In genomic region chr9:24986331-24986730, GRCh38 we compare ENCODE assay signal across 20 cellular contexts.
DNase-seq lines count a peak whose midpoint lies in the region; ATAC-seq and TF ChIP-seq lines count a peak whose summit lies in the region.
"Had no signal": no experiment of that assay in that cellular context is flagged by ENCODE, and none has a peak within 500 bp of the region (broad histone marks: within the 10 kb centered on the region; RNA-seq: fewer than 3 reads in every experiment).

No MANE protein-coding gene starts in this region.

- no peaks in the 10 kb centered on the region; the same call in 1 of the 2 replicates for H3K36me3 Mint-ChIP-seq in WTC11
- H3K36me3 Mint-ChIP-seq: CD4-positive, CD25-positive, alpha-beta regulatory T cell; IgD-negative memory B cell had no signal

- no peaks in the 10 kb centered on the region for H3K4me1 ChIP-seq in liver (ENCODE audit: control insufficient read depth in 4 of 4, insufficient read depth in 4 of 4, low read length in 3 of 4)
- H3K4me1 ChIP-seq in right lobe of liver = no peaks in the 10 kb centered on the region
- no peaks in the 10 kb centered on the region for H3K4me1 ChIP-seq in thyroid gland

- TF ChIP-seq RAD21 in liver (IDR thresholded peaks at IDR 0.05) = no peak

- no peak for DNase-seq in right lobe of liver
- peak; percentile 21 for DNase-seq in WTC11 (ENCODE audit: low spot score)
- DNase-seq in islet precursor cell = peak; percentile 51
- DNase-seq in NCI-H2107 (lab: John Stamatoyannopoulos, UW) = no peak
- no peak for DNase-seq in thyroid gland
- DNase-seq: BE2C; CD4-positive, CD25-positive, alpha-beta regulatory T cell; COR-L47; DMS 273 treated with DMSO at 0.1 percent for 48 hours; DND-41; H9; MM.1S; NCI-H1105; NCI-H2081; NCI-H446 treated with DMSO at 0.1 percent for 48 hours; NK-92 treated with Interleukin-12 subunit alpha and Interleukin-12 subunit beta, amount 100 ng/mL, for 24 hours; SHP77 had no signal

- H3K27ac ChIP-seq in liver (ENCODE audit: low read depth in 1 of 2, low read length in 2 of 2) (no peak overlapping the region), right lobe of liver (no peak overlapping the region), thyroid gland (no peak overlapping the region)

- WGBS in liver = 65% methylated on average over 3 of the region's 3 CpGs
- 27% methylated on average over 3 of the region's 3 CpGs for WGBS in right lobe of liver (ENCODE audit: insufficient coverage, low coverage, low lambda C conversion rate, missing lambda C conversion rate)
- WGBS in thyroid gland, 2 donors = 63 to 64% methylated on average over 3 of the region's 3 CpGs

- ATAC-seq in right lobe of liver (no peak), WTC11 (peak; percentile 59; the same call in 1 of the 2 replicates), GM21390 (IDR thresholded peaks at IDR 0.05; ENCODE audit: unreplicated experiment) (no peak)

- no peaks in the 10 kb centered on the region for H3K36me3 ChIP-seq in liver (ENCODE audit: control insufficient read depth in 4 of 4, insufficient read depth in 3 of 4, low read depth in 1 of 4, low read length in 3 of 4)
- H3K36me3 ChIP-seq in right lobe of liver = no peaks in the 10 kb centered on the region
- H3K36me3 ChIP-seq in thyroid gland = no peaks in the 10 kb centered on the region
- H3K36me3 ChIP-seq: BE2C had no signal

- POLR2A ChIA-PET in WTC11 (lab: Charles Lee) = no interaction called here

- H3K9ac ChIP-seq in liver (ENCODE audit: low read depth in 1 of 2, low read length in 2 of 2) = no peak overlapping the region

- H3K4me1 Mint-ChIP-seq in WTC11 = no peaks in the 10 kb centered on the region
- H3K4me1 Mint-ChIP-seq: CD4-positive, CD25-positive, alpha-beta regulatory T cell; H9; IgD-negative memory B cell had no signal

- H3K27me3 ChIP-seq in liver (ENCODE audit: control insufficient read depth in 4 of 4, insufficient read depth in 4 of 4, low read length in 3 of 4) (no peaks in the 10 kb centered on the region), right lobe of liver (no peaks in the 10 kb centered on the region), thyroid gland (no peaks in the 10 kb centered on the region)
- H3K27me3 ChIP-seq: BE2C had no signal

- TF ChIP-seq POLR2A in right lobe of liver (IDR thresholded peaks at IDR 0.05) = no peak
- no peak for TF ChIP-seq POLR2A in thyroid gland (IDR thresholded peaks at IDR 0.05)

- no peak overlapping the region for H3K27ac Mint-ChIP-seq in WTC11
- H3K27ac Mint-ChIP-seq: CD4-positive, CD25-positive, alpha-beta regulatory T cell; H9; IgD-negative memory B cell had no signal

- TF ChIP-seq CTCF in liver (IDR thresholded peaks at IDR 0.05; ENCODE audit: low read depth, low read length, missing input control) (no peak), right lobe of liver (IDR thresholded peaks at IDR 0.05) (no peak), WTC11 (IDR thresholded peaks at IDR 0.05) (no peak), thyroid gland (IDR thresholded peaks at IDR 0.05) (no peak)

- H3K9me3 ChIP-seq in liver (ENCODE audit: control insufficient read depth in 4 of 4, low read length in 3 of 4) = no peaks in the 10 kb centered on the region
- H3K9me3 ChIP-seq in right lobe of liver = no peaks in the 10 kb centered on the region
- H3K9me3 ChIP-seq in thyroid gland = no peaks in the 10 kb centered on the region
- H3K9me3 ChIP-seq: BE2C had no signal

- no peak overlapping the region for H3K4me3 ChIP-seq in liver (ENCODE audit: low read depth in 1 of 3, low read length in 3 of 3)
- H3K4me3 ChIP-seq in right lobe of liver = no peak overlapping the region
- no peak overlapping the region for H3K4me3 ChIP-seq in thyroid gland (replicated peaks in 1 of 3)

- H3K27me3 Mint-ChIP-seq in WTC11 (ENCODE audit: low read depth) = no peaks in the 10 kb centered on the region
- H3K27me3 Mint-ChIP-seq: CD4-positive, CD25-positive, alpha-beta regulatory T cell; IgD-negative memory B cell had no signal

- intact Hi-C loops in right lobe of liver (cut with DNase I) (no loop called here), thyroid gland (cut with DNase I) (no loop called here)

- peaks cover 3% of the 10 kb centered on the region for H3K9me3 Mint-ChIP-seq in WTC11

- H3K4me3 Mint-ChIP-seq in WTC11 = no peak overlapping the region
- H3K4me3 Mint-ChIP-seq: CD4-positive, CD25-positive, alpha-beta regulatory T cell; H9; IgD-negative memory B cell had no signal

- CTCF ChIA-PET in WTC11 (lab: Charles Lee) = no interaction called here

TF ChIP-seq in liver, 16 proteins besides CTCF, POLR2A, EP300 and RAD21 (continues in another document):
- TF ChIP-seq ZBTB33 (IDR thresholded peaks at IDR 0.05) = no peak
- no peak for TF ChIP-seq GABPA (IDR thresholded peaks at IDR 0.05 in 1 of 2, conservative IDR thresholded peaks at IDR 0.05 in 1 of 2)

TF ChIP-seq in WTC11, 78 proteins besides CTCF, POLR2A, EP300 and RAD21 (continues in another document):
- TF ChIP-seq ZNF232 (CRISPR knock-in tag; IDR thresholded peaks at IDR 0.05) = no peak
- no peak for TF ChIP-seq GABPB1 (CRISPR knock-in tag; IDR thresholded peaks at IDR 0.05)
- TF ChIP-seq USF1 (CRISPR knock-in tag; IDR thresholded peaks at IDR 0.05) = no peak
- TF ChIP-seq ATF6 (CRISPR knock-in tag; IDR thresholded peaks at IDR 0.05) = no peak
- no peak for TF ChIP-seq ZNF423 (CRISPR knock-in tag; IDR thresholded peaks at IDR 0.05)
- no peak for TF ChIP-seq ATF1 (CRISPR knock-in tag; IDR thresholded peaks at IDR 0.05)
- no peak for TF ChIP-seq ERG (CRISPR knock-in tag; IDR thresholded peaks at IDR 0.05)
- TF ChIP-seq HMGA2 (CRISPR knock-in tag; IDR thresholded peaks at IDR 0.05) = no peak
- no peak for TF ChIP-seq MXD4 (CRISPR knock-in tag; IDR thresholded peaks at IDR 0.05; ENCODE audit: borderline replicate concordance)
- no peak for TF ChIP-seq ZNF512 (CRISPR knock-in tag; IDR thresholded peaks at IDR 0.05; ENCODE audit: borderline replicate concordance)
- no peak for TF ChIP-seq ZMAT4 (CRISPR knock-in tag; IDR thresholded peaks at IDR 0.05)
- no peak for TF ChIP-seq KAT7 (CRISPR knock-in tag; IDR thresholded peaks at IDR 0.05; ENCODE audit: borderline replicate concordance)

Comparison
In these comparisons a context has a peak if more than half of its experiments do, and no peak if none do; other contexts are left out.
1. DNase-seq: peak in WTC11 (single experiment) and islet precursor cell (single experiment); none in right lobe of liver (0 of 3), NCI-H2107 (single experiment) and thyroid gland (0 of 2).